Comparison of ENCODE assay signal across 1 cellular context in the genomic region with DNA sequence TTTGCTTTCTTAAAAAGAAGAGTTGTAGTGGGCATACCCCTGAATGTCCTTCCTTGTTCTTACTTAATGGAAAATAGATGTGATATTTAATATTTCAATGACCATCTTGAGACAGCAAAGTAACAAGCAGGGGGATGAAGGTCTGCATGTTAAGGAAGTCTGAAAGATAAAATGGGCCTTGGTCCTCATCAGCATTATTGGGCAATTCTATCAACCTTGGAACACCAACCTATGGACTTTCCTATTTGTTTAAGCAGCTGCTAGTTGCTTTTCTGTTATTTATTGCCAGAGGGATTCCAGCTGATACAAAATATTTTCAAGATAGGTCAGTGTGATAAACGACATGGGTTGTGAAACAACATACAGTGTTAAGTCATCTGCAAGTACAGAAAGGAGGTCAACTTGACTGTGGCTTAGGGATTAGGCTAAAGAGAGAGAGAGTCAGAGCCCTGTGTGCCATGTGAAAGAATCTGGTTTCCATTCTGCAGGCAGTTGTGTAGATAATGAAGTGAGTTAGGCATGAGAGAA.
TF ChIP-seq lines count a peak whose summit lies in the region.

No MANE protein-coding gene starts in this region.

TF ChIP-seq in HepG2, 621 proteins besides CTCF, POLR2A, EP300 and RAD21 (continued from another document and continues in another):
- TF ChIP-seq TCF12 (IDR thresholded peaks at IDR 0.05) (no peak), TCF12 (CRISPR knock-in tag; IDR thresholded peaks at IDR 0.05) (peak; percentile 97), ARHGAP35 (CRISPR knock-in tag; IDR thresholded peaks at IDR 0.05; ENCODE audit: borderline replicate concordance) (no peak), ZNF124 (CRISPR knock-in tag; IDR thresholded peaks at IDR 0.05) (peak; percentile 71; the same call in 1 of the 2 replicates), TEAD3 (CRISPR knock-in tag; optimal IDR thresholded peaks at IDR 0.05; ENCODE audit: borderline replicate concordance) (peak; percentile 97), ZNF101 (CRISPR knock-in tag; IDR thresholded peaks at IDR 0.05; ENCODE audit: borderline replicate concordance, low read depth) (no peak), MAZ (IDR thresholded peaks at IDR 0.05; ENCODE audit: borderline replicate concordance, low read depth, low read length) (no peak), MAZ (CRISPR knock-in tag; IDR thresholded peaks at IDR 0.05; ENCODE audit: low read depth) (peak; percentile 78), RXRB (CRISPR knock-in tag; IDR thresholded peaks at IDR 0.05; ENCODE audit: borderline replicate concordance) (peak; percentile 98), RAD51 (IDR thresholded peaks at IDR 0.05; ENCODE audit: borderline replicate concordance) (no peak), SNRNP70 (IDR thresholded peaks at IDR 0.05; ENCODE audit: low read depth, low read length) (no peak), DMAP1 (CRISPR knock-in tag; IDR thresholded peaks at IDR 0.05) (peak; percentile 84), MIXL1 (CRISPR knock-in tag; IDR thresholded peaks at IDR 0.05) (peak; percentile 99), SP140L (CRISPR knock-in tag; IDR thresholded peaks at IDR 0.05; ENCODE audit: borderline replicate concordance) (0 out of 2 replicates have a peak, but pooled peaks have one; percentile 30), CBFB (CRISPR knock-in tag; IDR thresholded peaks at IDR 0.05) (peak; percentile 53; the same call in 1 of the 2 replicates), JUNB (CRISPR knock-in tag; IDR thresholded peaks at IDR 0.05; ENCODE audit: borderline replicate concordance) (peak; percentile 80; the same call in 1 of the 2 replicates), ZNF326 (CRISPR knock-in tag; IDR thresholded peaks at IDR 0.05; ENCODE audit: borderline replicate concordance) (no peak), POLR2G (IDR thresholded peaks at IDR 0.05; ENCODE audit: low read depth, low read length) (0 out of 2 replicates have a peak, but pooled peaks have one; percentile 49), FOXC1 (CRISPR knock-in tag; IDR thresholded peaks at IDR 0.05; ENCODE audit: borderline replicate concordance) (no peak; the same call in 1 of the 2 replicates), ZBTB42 (CRISPR knock-in tag; IDR thresholded peaks at IDR 0.05) (no peak), RFXAP (CRISPR knock-in tag; IDR thresholded peaks at IDR 0.05; ENCODE audit: borderline replicate concordance) (no peak), HDAC1 (CRISPR knock-in tag; IDR thresholded peaks at IDR 0.05) (peak; percentile 96), FOXK2 (IDR thresholded peaks at IDR 0.05) (peak; percentile 88), ATRX (CRISPR knock-in tag; IDR thresholded peaks at IDR 0.05; ENCODE audit: borderline replicate concordance) (no peak), GABPB1 (CRISPR knock-in tag; IDR thresholded peaks at IDR 0.05) (peak; percentile 20; the same call in 1 of the 2 replicates), NR1H2 (CRISPR knock-in tag; IDR thresholded peaks at IDR 0.05; ENCODE audit: borderline replicate concordance, low read depth) (no peak; the same call in 1 of the 2 replicates), JUN (CRISPR knock-in tag; IDR thresholded peaks at IDR 0.05) (peak; percentile 72; the same call in 1 of the 2 replicates), ZNF546 (CRISPR knock-in tag; conservative IDR thresholded peaks at IDR 0.05) (no peak), PPARG (CRISPR knock-in tag; conservative IDR thresholded peaks at IDR 0.05) (peak; percentile 95), ZNF703 (CRISPR knock-in tag; IDR thresholded peaks at IDR 0.05; ENCODE audit: borderline replicate concordance) (peak; percentile 76; the same call in 1 of the 2 replicates), ZSCAN25 (CRISPR knock-in tag; IDR thresholded peaks at IDR 0.05) (peak; percentile 61; the same call in 1 of the 2 replicates), TSC22D2 (CRISPR knock-in tag; IDR thresholded peaks at IDR 0.05; ENCODE audit: borderline replicate concordance) (no peak), ZNF839 (CRISPR knock-in tag; IDR thresholded peaks at IDR 0.05; ENCODE audit: borderline replicate concordance) (no peak), ARNTL (CRISPR knock-in tag; IDR thresholded peaks at IDR 0.05) (peak; percentile 82), TBX2 (CRISPR knock-in tag; IDR thresholded peaks at IDR 0.05; ENCODE audit: borderline replicate concordance) (peak; percentile 99), MTF2 (CRISPR knock-in tag; IDR thresholded peaks at IDR 0.05; ENCODE audit: borderline replicate concordance) (no peak), CEBPG (CRISPR knock-in tag; IDR thresholded peaks at IDR 0.05) (peak; percentile 99), ZNF7 (CRISPR knock-in tag; IDR thresholded peaks at IDR 0.05) (0 out of 2 replicates have a peak, but pooled peaks have one; percentile 41)
- TF ChIP-seq, protein P1, sequence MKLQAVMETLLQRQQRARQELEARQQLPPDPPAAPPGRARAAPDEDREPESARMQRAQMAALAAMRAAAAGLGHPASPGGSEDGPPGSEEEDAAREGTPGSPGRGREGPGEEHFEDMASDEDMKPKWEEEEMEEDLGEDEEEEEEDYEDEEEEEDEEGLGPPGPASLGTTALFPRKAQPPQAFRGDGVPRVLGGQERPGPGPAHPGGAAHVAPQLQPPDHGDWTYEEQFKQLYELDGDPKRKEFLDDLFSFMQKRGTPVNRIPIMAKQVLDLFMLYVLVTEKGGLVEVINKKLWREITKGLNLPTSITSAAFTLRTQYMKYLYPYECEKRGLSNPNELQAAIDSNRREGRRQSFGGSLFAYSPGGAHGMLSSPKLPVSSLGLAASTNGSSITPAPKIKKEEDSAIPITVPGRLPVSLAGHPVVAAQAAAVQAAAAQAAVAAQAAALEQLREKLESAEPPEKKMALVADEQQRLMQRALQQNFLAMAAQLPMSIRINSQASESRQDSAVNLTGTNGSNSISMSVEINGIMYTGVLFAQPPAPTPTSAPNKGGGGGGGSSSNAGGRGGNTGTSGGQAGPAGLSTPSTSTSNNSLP (IDR thresholded peaks at IDR 0.05; ENCODE audit: low read depth, low read length): peak; percentile 100
- TF ChIP-seq, protein P2, sequence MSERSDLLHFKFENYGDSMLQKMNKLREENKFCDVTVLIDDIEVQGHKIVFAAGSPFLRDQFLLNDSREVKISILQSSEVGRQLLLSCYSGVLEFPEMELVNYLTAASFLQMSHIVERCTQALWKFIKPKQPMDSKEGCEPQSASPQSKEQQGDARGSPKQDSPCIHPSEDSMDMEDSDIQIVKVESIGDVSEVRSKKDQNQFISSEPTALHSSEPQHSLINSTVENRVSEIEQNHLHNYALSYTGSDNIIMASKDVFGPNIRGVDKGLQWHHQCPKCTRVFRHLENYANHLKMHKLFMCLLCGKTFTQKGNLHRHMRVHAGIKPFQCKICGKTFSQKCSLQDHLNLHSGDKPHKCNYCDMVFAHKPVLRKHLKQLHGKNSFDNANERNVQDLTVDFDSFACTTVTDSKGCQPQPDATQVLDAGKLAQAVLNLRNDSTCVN (CRISPR knock-in tag; IDR thresholded peaks at IDR 0.05; ENCODE audit: borderline replicate concordance): 0 out of 2 replicates have a peak, but pooled peaks have one; percentile 37
- TF ChIP-seq, protein P3, sequence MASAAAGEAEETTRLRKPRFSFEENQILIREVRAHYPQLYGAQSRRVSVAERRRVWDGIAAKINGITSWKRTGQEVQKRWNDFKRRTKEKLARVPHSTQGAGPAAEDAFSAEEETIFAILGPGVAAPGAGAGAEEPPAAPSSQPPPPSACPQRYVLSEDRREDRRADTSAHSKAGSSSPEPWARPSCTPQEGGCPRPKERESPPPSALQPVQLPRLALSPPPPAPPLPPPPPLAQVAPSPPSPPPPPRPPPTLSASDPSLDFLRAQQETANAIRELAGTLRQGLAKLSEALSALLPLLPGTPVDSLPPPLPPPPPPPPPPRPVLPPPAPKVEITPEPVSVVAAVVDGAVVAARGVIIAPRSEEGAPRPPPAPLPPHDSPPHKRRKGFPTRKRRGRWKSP (CRISPR knock-in tag; IDR thresholded peaks at IDR 0.05): peak; percentile 88; the same call in 1 of the 2 replicates
- TF ChIP-seq, protein P4, sequence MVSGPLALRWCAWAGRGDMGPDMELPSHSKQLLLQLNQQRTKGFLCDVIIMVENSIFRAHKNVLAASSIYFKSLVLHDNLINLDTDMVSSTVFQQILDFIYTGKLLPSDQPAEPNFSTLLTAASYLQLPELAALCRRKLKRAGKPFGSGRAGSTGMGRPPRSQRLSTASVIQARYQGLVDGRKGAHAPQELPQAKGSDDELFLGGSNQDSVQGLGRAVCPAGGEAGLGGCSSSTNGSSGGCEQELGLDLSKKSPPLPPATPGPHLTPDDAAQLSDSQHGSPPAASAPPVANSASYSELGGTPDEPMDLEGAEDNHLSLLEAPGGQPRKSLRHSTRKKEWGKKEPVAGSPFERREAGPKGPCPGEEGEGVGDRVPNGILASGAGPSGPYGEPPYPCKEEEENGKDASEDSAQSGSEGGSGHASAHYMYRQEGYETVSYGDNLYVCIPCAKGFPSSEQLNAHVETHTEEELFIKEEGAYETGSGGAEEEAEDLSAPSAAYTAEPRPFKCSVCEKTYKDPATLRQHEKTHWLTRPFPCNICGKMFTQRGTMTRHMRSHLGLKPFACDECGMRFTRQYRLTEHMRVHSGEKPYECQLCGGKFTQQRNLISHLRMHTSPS (CRISPR knock-in tag; IDR thresholded peaks at IDR 0.05; ENCODE audit: low read depth): peak; percentile 62; the same call in 1 of the 2 replicates
- TF ChIP-seq, protein P5, sequence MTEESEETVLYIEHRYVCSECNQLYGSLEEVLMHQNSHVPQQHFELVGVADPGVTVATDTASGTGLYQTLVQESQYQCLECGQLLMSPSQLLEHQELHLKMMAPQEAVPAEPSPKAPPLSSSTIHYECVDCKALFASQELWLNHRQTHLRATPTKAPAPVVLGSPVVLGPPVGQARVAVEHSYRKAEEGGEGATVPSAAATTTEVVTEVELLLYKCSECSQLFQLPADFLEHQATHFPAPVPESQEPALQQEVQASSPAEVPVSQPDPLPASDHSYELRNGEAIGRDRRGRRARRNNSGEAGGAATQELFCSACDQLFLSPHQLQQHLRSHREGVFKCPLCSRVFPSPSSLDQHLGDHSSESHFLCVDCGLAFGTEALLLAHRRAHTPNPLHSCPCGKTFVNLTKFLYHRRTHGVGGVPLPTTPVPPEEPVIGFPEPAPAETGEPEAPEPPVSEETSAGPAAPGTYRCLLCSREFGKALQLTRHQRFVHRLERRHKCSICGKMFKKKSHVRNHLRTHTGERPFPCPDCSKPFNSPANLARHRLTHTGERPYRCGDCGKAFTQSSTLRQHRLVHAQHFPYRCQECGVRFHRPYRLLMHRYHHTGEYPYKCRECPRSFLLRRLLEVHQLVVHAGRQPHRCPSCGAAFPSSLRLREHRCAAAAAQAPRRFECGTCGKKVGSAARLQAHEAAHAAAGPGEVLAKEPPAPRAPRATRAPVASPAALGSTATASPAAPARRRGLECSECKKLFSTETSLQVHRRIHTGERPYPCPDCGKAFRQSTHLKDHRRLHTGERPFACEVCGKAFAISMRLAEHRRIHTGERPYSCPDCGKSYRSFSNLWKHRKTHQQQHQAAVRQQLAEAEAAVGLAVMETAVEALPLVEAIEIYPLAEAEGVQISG (CRISPR knock-in tag; IDR thresholded peaks at IDR 0.05): peak; percentile 57
- TF ChIP-seq, protein P6, sequence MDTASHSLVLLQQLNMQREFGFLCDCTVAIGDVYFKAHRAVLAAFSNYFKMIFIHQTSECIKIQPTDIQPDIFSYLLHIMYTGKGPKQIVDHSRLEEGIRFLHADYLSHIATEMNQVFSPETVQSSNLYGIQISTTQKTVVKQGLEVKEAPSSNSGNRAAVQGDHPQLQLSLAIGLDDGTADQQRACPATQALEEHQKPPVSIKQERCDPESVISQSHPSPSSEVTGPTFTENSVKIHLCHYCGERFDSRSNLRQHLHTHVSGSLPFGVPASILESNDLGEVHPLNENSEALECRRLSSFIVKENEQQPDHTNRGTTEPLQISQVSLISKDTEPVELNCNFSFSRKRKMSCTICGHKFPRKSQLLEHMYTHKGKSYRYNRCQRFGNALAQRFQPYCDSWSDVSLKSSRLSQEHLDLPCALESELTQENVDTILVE (CRISPR knock-in tag; IDR thresholded peaks at IDR 0.05): peak; percentile 76; the same call in 1 of the 2 replicates
- TF ChIP-seq, protein P7, sequence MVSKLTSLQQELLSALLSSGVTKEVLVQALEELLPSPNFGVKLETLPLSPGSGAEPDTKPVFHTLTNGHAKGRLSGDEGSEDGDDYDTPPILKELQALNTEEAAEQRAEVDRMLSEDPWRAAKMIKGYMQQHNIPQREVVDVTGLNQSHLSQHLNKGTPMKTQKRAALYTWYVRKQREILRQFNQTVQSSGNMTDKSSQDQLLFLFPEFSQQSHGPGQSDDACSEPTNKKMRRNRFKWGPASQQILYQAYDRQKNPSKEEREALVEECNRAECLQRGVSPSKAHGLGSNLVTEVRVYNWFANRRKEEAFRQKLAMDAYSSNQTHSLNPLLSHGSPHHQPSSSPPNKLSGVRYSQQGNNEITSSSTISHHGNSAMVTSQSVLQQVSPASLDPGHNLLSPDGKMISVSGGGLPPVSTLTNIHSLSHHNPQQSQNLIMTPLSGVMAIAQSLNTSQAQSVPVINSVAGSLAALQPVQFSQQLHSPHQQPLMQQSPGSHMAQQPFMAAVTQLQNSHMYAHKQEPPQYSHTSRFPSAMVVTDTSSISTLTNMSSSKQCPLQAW (CRISPR knock-in tag; IDR thresholded peaks at IDR 0.05): peak; percentile 99
- TF ChIP-seq, protein P8, sequence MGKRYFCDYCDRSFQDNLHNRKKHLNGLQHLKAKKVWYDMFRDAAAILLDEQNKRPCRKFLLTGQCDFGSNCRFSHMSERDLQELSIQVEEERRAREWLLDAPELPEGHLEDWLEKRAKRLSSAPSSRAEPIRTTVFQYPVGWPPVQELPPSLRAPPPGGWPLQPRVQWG (CRISPR knock-in tag; IDR thresholded peaks at IDR 0.05; ENCODE audit: borderline replicate concordance, low read depth): no peak
- TF ChIP-seq, protein P9, sequence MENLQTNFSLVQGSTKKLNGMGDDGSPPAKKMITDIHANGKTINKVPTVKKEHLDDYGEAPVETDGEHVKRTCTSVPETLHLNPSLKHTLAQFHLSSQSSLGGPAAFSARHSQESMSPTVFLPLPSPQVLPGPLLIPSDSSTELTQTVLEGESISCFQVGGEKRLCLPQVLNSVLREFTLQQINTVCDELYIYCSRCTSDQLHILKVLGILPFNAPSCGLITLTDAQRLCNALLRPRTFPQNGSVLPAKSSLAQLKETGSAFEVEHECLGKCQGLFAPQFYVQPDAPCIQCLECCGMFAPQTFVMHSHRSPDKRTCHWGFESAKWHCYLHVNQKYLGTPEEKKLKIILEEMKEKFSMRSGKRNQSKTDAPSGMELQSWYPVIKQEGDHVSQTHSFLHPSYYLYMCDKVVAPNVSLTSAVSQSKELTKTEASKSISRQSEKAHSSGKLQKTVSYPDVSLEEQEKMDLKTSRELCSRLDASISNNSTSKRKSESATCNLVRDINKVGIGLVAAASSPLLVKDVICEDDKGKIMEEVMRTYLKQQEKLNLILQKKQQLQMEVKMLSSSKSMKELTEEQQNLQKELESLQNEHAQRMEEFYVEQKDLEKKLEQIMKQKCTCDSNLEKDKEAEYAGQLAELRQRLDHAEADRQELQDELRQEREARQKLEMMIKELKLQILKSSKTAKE (CRISPR knock-in tag; IDR thresholded peaks at IDR 0.05; ENCODE audit: borderline replicate concordance): peak; percentile 97
